Comparison of ENCODE assay signal across 15 cellular contexts in genomic region chr16:50373780-50374179, GRCh38. TPM values are rescaled to one million over a fixed set of nuclear protein-coding genes. Genes with fewer than 3 reads are reported as not detected.
A peak's percentile ranks its signal among the peaks of the same experiment; 100 is the strongest.
DNase-seq lines count a peak whose midpoint lies in the region; ATAC-seq and TF ChIP-seq lines count a peak whose summit lies in the region.
"Had no signal": no experiment of that assay in that cellular context is flagged by ENCODE, and none has a peak within 500 bp of the region (broad histone marks: within the 10 kb centered on the region; RNA-seq: fewer than 3 reads in every experiment).

No MANE protein-coding gene starts in this region.

- no peaks in the 10 kb centered on the region for H3K9me3 Mint-ChIP-seq in type B pancreatic cell

- H3K4me2 ChIP-seq in mammary epithelial cell (ENCODE audit: insufficient read depth, low read depth, low read length): no peak overlapping the region

- no peak for ATAC-seq in gastrocnemius medialis
- no peak for ATAC-seq in GM18520 (IDR thresholded peaks at IDR 0.05; ENCODE audit: unreplicated experiment)
- no peak for ATAC-seq in HG03139 (IDR thresholded peaks at IDR 0.05; ENCODE audit: unreplicated experiment)
- ATAC-seq: HCT116 had no signal

- H3K27me3 ChIP-seq in breast epithelium (no peaks in the 10 kb centered on the region), mammary epithelial cell (ENCODE audit: insufficient read depth, low read length) (no peaks in the 10 kb centered on the region), muscle layer of colon (ENCODE audit: control insufficient read depth in 1 of 2, insufficient read depth in 2 of 2, low read length in 2 of 2) (no peaks in the 10 kb centered on the region), gastrocnemius medialis (no peaks in the 10 kb centered on the region)
- H3K27me3 ChIP-seq: BLaER1 had no signal

- H3K4me1 Mint-ChIP-seq in type B pancreatic cell (ENCODE audit: unreplicated experiment): peaks cover 29% of the 10 kb centered on the region

- TF ChIP-seq CTCF in breast epithelium (IDR thresholded peaks at IDR 0.05) (no peak), mammary epithelial cell (conservative IDR thresholded peaks at IDR 0.05 in 1 of 2, IDR thresholded peaks at IDR 0.05 in 1 of 2; ENCODE audit: extremely low read depth in 1 of 2, insufficient read depth in 1 of 2, low read depth in 1 of 2, low read length in 2 of 2) (no peak), gastrocnemius medialis (IDR thresholded peaks at IDR 0.05 in 4 of 5, conservative IDR thresholded peaks at IDR 0.05 in 1 of 5) (no peak), type B pancreatic cell (conservative IDR thresholded peaks at IDR 0.05) (no peak)

- H3K27me3 Mint-ChIP-seq in type B pancreatic cell: peaks cover 4% of the 10 kb centered on the region

- no TSS peak for BruUV-seq in mammary epithelial cell (replicated peaks; lab: Mats Ljungman, UMichigan)

- no peaks in the 10 kb centered on the region for H3K79me2 ChIP-seq in mammary epithelial cell (ENCODE audit: insufficient read depth, low read length)

- H3K36me3 Mint-ChIP-seq in type B pancreatic cell: no peaks in the 10 kb centered on the region
- H3K36me3 Mint-ChIP-seq: CD8-positive, alpha-beta memory T cell had no signal

- H3K9me3 ChIP-seq in breast epithelium (no peaks in the 10 kb centered on the region), mammary epithelial cell (replicated peaks; ENCODE audit: insufficient read depth, low read length) (no peaks in the 10 kb centered on the region), muscle layer of colon (ENCODE audit: low read length) (no peaks in the 10 kb centered on the region), gastrocnemius medialis (no peaks in the 10 kb centered on the region)
- H3K9me3 ChIP-seq: BLaER1 had no signal

- no peak overlapping the region for H3K9ac ChIP-seq in mammary epithelial cell (ENCODE audit: insufficient read depth, low read length)
- no peak overlapping the region for H3K9ac ChIP-seq in muscle layer of colon (ENCODE audit: low read length)
- H3K9ac ChIP-seq: BLaER1 had no signal

- H3K4me3 Mint-ChIP-seq in type B pancreatic cell: no peak overlapping the region
- H3K4me3 Mint-ChIP-seq: CD8-positive, alpha-beta memory T cell had no signal

- CTCF ChIA-PET in mammary epithelial cell (lab: Charles Lee; ENCODE audit: low non-redundant PET): interaction anchor here (0.6 kb wide), 1 partner anchor 19 kb away, joined by 7 read pairs; no protein-coding TSS in a partner anchor

- H4K20me1 ChIP-seq in mammary epithelial cell (ENCODE audit: insufficient read depth, low read length): no peaks in the 10 kb centered on the region
- H4K20me1 ChIP-seq: BLaER1 had no signal

- DNase-seq in breast epithelium (ENCODE audit: low spot score in 2 of 2): no peak
- DNase-seq in mammary epithelial cell: no peak
- no peak for DNase-seq in gastrocnemius medialis
- peak; percentile 65 for DNase-seq in type B pancreatic cell (ENCODE audit: extremely low spot score, unreplicated experiment)
- no peak for DNase-seq in NAMALWA (ENCODE audit: low spot score)
- DNase-seq: CD8-positive, alpha-beta memory T cell; DMS79; NCI-H187; NCI-H226; NCI-H526 treated with DMSO at 0.1 percent for 48 hours had no signal

- dilution Hi-C loops in mammary epithelial cell (cut with HindIII; ENCODE audit: low sequenced_read_pairs): no loop called here

- H3K27ac Mint-ChIP-seq in type B pancreatic cell: peak overlapping the region; percentile 22

- H3K36me3 ChIP-seq in breast epithelium (no peaks in the 10 kb centered on the region), mammary epithelial cell (ENCODE audit: insufficient read depth, low read length) (no peaks in the 10 kb centered on the region), muscle layer of colon (ENCODE audit: insufficient read depth, low read length) (no peaks in the 10 kb centered on the region), gastrocnemius medialis (no peaks in the 10 kb centered on the region)
- H3K36me3 ChIP-seq: BLaER1 had no signal

- H3K4me3 ChIP-seq in breast epithelium (no peak overlapping the region), mammary epithelial cell (replicated peaks in 1 of 3; ENCODE audit: insufficient read depth in 1 of 3, low read depth in 2 of 3, low read length in 3 of 3) (no peak overlapping the region), muscle layer of colon (ENCODE audit: low read depth in 1 of 2, low read length in 2 of 2) (no peak overlapping the region), gastrocnemius medialis (no peak overlapping the region)
- H3K4me3 ChIP-seq: BLaER1 had no signal

- no peak overlapping the region for H2AFZ ChIP-seq in mammary epithelial cell (ENCODE audit: low read depth, low read length)

- 97% methylated on average over 9 of the region's 9 CpGs for WGBS in mammary epithelial cell (ENCODE audit: low coverage, missing lambda C conversion rate)

- TF ChIP-seq POLR2A in breast epithelium (IDR thresholded peaks at IDR 0.05) (no peak), gastrocnemius medialis (IDR thresholded peaks at IDR 0.05) (no peak)

- intact Hi-C loops in breast epithelium (cut with DNase I; ENCODE audit: low total_unique reads): no loop called here
- intact Hi-C loops in mammary epithelial cell (cut with micrococcal nuclease): loop anchor here (1.0 to 10.0 kb wide), 6 partner anchors 81 to 433 kb away; no protein-coding TSS in a partner anchor
- intact Hi-C loops in gastrocnemius medialis (cut with DNase I; ENCODE audit: low total_unique reads): loop anchor here (5.0 kb wide), 1 partner anchor 294 kb away; no protein-coding TSS in a partner anchor

- H3K27ac ChIP-seq in breast epithelium: peak overlapping the region; percentile 61 to 68
- no peak overlapping the region for H3K27ac ChIP-seq in mammary epithelial cell (ENCODE audit: insufficient read depth, low read depth, low read length)
- H3K27ac ChIP-seq in muscle layer of colon (ENCODE audit: low read depth, low read length): peak overlapping the region; percentile 39
- peak overlapping the region in 3 of 4 donors; percentile 47 to 62 (median 56) for H3K27ac ChIP-seq in gastrocnemius medialis
- H3K27ac ChIP-seq: BLaER1 had no signal

- in situ Hi-C loops in mammary epithelial cell (cut with MboI; ENCODE audit: low sequenced_read_pairs in 2 of 2) (loop anchor here (10.0 to 25.0 kb wide), 3 partner anchors 289 to 311 kb away; partner anchors contain the start of gene HEATR3 (in 1 of the 2)), gastrocnemius medialis (cut with MboI; ENCODE audit: low sequenced_read_pairs in 4 of 4) (loop anchor here in 3 of 4 donors (10.0 to 25.0 kb wide), 5 partner anchors 161 to 439 kb away; partner anchors contain the start of gene CNEP1R1 (in 1 of the 3))

- H3K4me1 ChIP-seq in breast epithelium: peaks cover 0 to 4% of the 10 kb centered on the region in 2 donors
- peaks cover 9% of the 10 kb centered on the region for H3K4me1 ChIP-seq in mammary epithelial cell (ENCODE audit: insufficient read depth, low read length)
- peaks cover 20% of the 10 kb centered on the region for H3K4me1 ChIP-seq in muscle layer of colon (ENCODE audit: insufficient read depth, low read length)
- H3K4me1 ChIP-seq in gastrocnemius medialis: peaks cover 0 to 15% of the 10 kb centered on the region in 2 donors

RNA-seq across cellular contexts. Expression of gene BRD7, which starts 5.0 kb away (rescaled TPM):
- total RNA-seq in breast epithelium: 10 to 100 TPM; 42.0 to 53.9 (median 43.0) TPM
- total RNA-seq in mammary epithelial cell: 10 to 100 TPM; 22.3 to 69.7 TPM
- polyA plus RNA-seq in mammary epithelial cell: 31.9 TPM
- 34.9 TPM for polyA minus RNA-seq in mammary epithelial cell
- 10 to 100 TPM; 38.3 to 55.9 (median 48.8) TPM for total RNA-seq in gastrocnemius medialis
- total RNA-seq in type B pancreatic cell (ENCODE audit: low replicate concordance): 88.6 and 98.2 TPM in 2 replicates
